Comparison of ENCODE assay signal across 30 cellular contexts in genomic region chr5:53179681-53180080, GRCh38.
"Had no signal": no experiment of that assay in that cellular context is flagged by ENCODE, and none has a peak within 500 bp of the region (broad histone marks: within the 10 kb centered on the region; RNA-seq: fewer than 3 reads in every experiment).

No MANE protein-coding gene starts in this region.

- H3K27me3 ChIP-seq: ascending aorta, body of pancreas, breast epithelium, MG63, SJCRH30 had no signal

- H3K9me3 ChIP-seq: ascending aorta, body of pancreas, breast epithelium, SJCRH30 had no signal

- H3K4me3 ChIP-seq: ascending aorta, body of pancreas, breast epithelium, MG63, SJCRH30, SK-N-MC had no signal

- ATAC-seq: activated CD8-positive, alpha-beta memory T cell treated with anti-CD3 and anti-CD28 coated beads, Interleukin-2, amount 10 ng/mL, durations not matched to agents 7 days and 5 days; body of pancreas; Panc1 had no signal

- H3K36me3 ChIP-seq: ascending aorta, breast epithelium, MG63, SJCRH30, WERI-Rb-1 had no signal

- DNase-seq: activated CD4-positive, alpha-beta memory T cell treated with anti-CD3 and anti-CD28 coated beads, Interleukin-2, amount 10 ng/mL, durations not matched to agents 7 days and 5 days; activated CD4-positive, alpha-beta T cell treated with anti-CD3 and anti-CD28 coated beads for 1 hour; activated CD4-positive, alpha-beta T cell treated with anti-CD3 and anti-CD28 coated beads for 48 hours; activated CD4-positive, CD25-positive, alpha-beta regulatory T cell; activated CD8-positive, alpha-beta memory T cell treated with anti-CD3 and anti-CD28 coated beads for 24 hours; activated CD8-positive, alpha-beta memory T cell treated with anti-CD3 and anti-CD28 coated beads, Interleukin-2, amount 10 ng/mL, durations not matched to agents 7 days and 5 days; activated CD8-positive, alpha-beta memory T cell treated with anti-CD3 and anti-CD28 coated beads, Interleukin-2, amount 50 U/mL, for 48 hours; activated effector memory CD4-positive, alpha-beta T cell treated with Interleukin-2 at 50 U/mL for 16 hours; activated naive CD8-positive, alpha-beta T cell treated with anti-CD3 and anti-CD28 coated beads, Interleukin-2, amount 10 ng/mL, durations not matched to agents 7 days and 5 days; activated T-cell treated with anti-CD3 and anti-CD28 coated beads, Interleukin-2, amount 50 U/mL, for 48 hours; amygdala; body of pancreas; caudate nucleus; MG63; NCI-H1048; NCI-H1105 treated with DMSO at 0.1 percent for 48 hours; NCI-H1436; NCI-H1694; NCI-H1930; NCI-H2081 treated with DMSO at 0.1 percent for 48 hours; NCI-H345; NCI-H524 treated with DMSO at 0.1 percent for 48 hours; SHP77; SJCRH30; T1000; WERI-Rb-1 had no signal

- H3K27ac ChIP-seq: ascending aorta, body of pancreas, breast epithelium, SJCRH30, SK-N-MC, WERI-Rb-1 had no signal

- H3K4me1 ChIP-seq: ascending aorta, body of pancreas, breast epithelium, SJCRH30 had no signal
